9 cellular contexts compared by ENCODE assay signal in genomic region chr5:127705120-127705892, GRCh38. TPM values are rescaled to one million over a fixed set of nuclear protein-coding genes. Genes with fewer than 3 reads are reported as not detected.
A peak's percentile ranks its signal among the peaks of the same experiment; 100 is the strongest.
DNase-seq lines count a peak whose midpoint lies in the region; ATAC-seq and TF ChIP-seq lines count a peak whose summit lies in the region.
"Had no signal": no experiment of that assay in that cellular context is flagged by ENCODE, and none has a peak within 500 bp of the region (broad histone marks: within the 10 kb centered on the region; RNA-seq: fewer than 3 reads in every experiment).

No MANE protein-coding gene starts in this region.

- H4K8ac ChIP-seq in H9 (replicated peaks; ENCODE audit: insufficient read length, low read depth, low read length) = no peak overlapping the region

- POLR2A ChIA-PET in activated CD4-positive, alpha-beta memory T cell treated with anti-CD3 and anti-CD28 coated beads for 36 hours (lab: Charles Lee) = no interaction called here

- no peak overlapping the region for H3K4me3 Mint-ChIP-seq in H9
- H3K4me3 Mint-ChIP-seq in activated CD4-positive, alpha-beta memory T cell treated with anti-CD3 and anti-CD28 coated beads for 36 hours = no peak overlapping the region

- no peak overlapping the region for H2AK5ac ChIP-seq in H9 (ENCODE audit: insufficient read length, low read length)

- no peaks in the 10 kb centered on the region for H3K23me2 ChIP-seq in H9 (ENCODE audit: insufficient read length, low read depth, low read length, poor library complexity, severe bottlenecking)

- CTCF ChIA-PET in activated CD4-positive, alpha-beta memory T cell treated with anti-CD3 and anti-CD28 coated beads for 36 hours (lab: Charles Lee) = no interaction called here

- no peak overlapping the region for H2BK5ac ChIP-seq in H9 (ENCODE audit: insufficient read length, low read length)

- H3K23ac ChIP-seq in H9 (ENCODE audit: insufficient read length, low read depth, low read length) = no peak overlapping the region

- TF ChIP-seq CTCF in left lung (IDR thresholded peaks at IDR 0.05) (no peak), H9 (conservative IDR thresholded peaks at IDR 0.05) (no peak)

- WGBS in H9 (ENCODE audit: extremely low coverage, insufficient read length, low lambda C conversion rate) = no CpG with 5 or more reads among the region's 4 CpGs

- in situ Hi-C loops in Caki2 (cut with HindIII; ENCODE audit: low pct_unique_long_range_greater_than_20kb, low sequenced_read_pairs) = no loop called here

- H3K4ac ChIP-seq in H9 (ENCODE audit: low read depth, low read length) = no peak overlapping the region

- intact Hi-C loops in left lung (cut with DNase I) = no loop called here
- intact Hi-C loops in activated CD4-positive, alpha-beta memory T cell treated with anti-CD3 and anti-CD28 coated beads for 36 hours (cut with micrococcal nuclease) = no loop called here

- no peaks in the 10 kb centered on the region for H4K20me1 ChIP-seq in H9 (ENCODE audit: control insufficient read depth, insufficient read depth, insufficient read length)

- H3K27ac ChIP-seq in left lung (peak overlapping the region; percentile 8 to 53), H9 (ENCODE audit: insufficient read length, low read depth, low read length) (no peak overlapping the region)

- H3K9me3 Mint-ChIP-seq in H9 = no peaks in the 10 kb centered on the region
- no peaks in the 10 kb centered on the region for H3K9me3 Mint-ChIP-seq in activated CD4-positive, alpha-beta memory T cell treated with anti-CD3 and anti-CD28 coated beads for 36 hours

- H3K4me3 ChIP-seq in left lung = no peak overlapping the region

- no peak overlapping the region for H3K14ac ChIP-seq in H9 (ENCODE audit: insufficient read depth, low read length)

- H4K5ac ChIP-seq in H9 (ENCODE audit: insufficient read length, low read depth, low read length) = no peak overlapping the region

- no peak overlapping the region for H4K91ac ChIP-seq in H9 (ENCODE audit: insufficient read length, low read depth, low read length)

- no peak overlapping the region for H3K56ac ChIP-seq in H9 (ENCODE audit: insufficient read length, low read depth, low read length)

- peak; percentile 62 for DNase-seq in Caki2 (ENCODE audit: low read depth)
- DNase-seq in HPDE6-E6E7 (ENCODE audit: extremely low spot score) = peak; percentile 35
- peak; percentile 70 for DNase-seq in astrocyte of the hippocampus (ENCODE audit: low read depth, low spot score)
- DNase-seq in left lung = no peak
- no peak for DNase-seq in H9
- DNase-seq in HuH-7 (ENCODE audit: low spot score) = no peak
- DNase-seq in activated CD4-positive, alpha-beta memory T cell treated with anti-CD3 and anti-CD28 coated beads for 36 hours = no peak
- DNase-seq: NCI-H1105 had no signal

- no peak overlapping the region for H2BK15ac ChIP-seq in H9 (ENCODE audit: low read depth, low read length)

- no peaks in the 10 kb centered on the region for H3K36me3 Mint-ChIP-seq in H9 (ENCODE audit: insufficient read depth in 1 of 3, low read depth in 3 of 3)
- no peaks in the 10 kb centered on the region for H3K36me3 Mint-ChIP-seq in activated CD4-positive, alpha-beta memory T cell treated with anti-CD3 and anti-CD28 coated beads for 36 hours

- H3K18ac ChIP-seq in H9 (ENCODE audit: insufficient read length, low read depth, low read length) = no peak overlapping the region

- no peak overlapping the region for H2AFZ ChIP-seq in H9 (ENCODE audit: low read length)

- H3K27me3 ChIP-seq in left lung (no peaks in the 10 kb centered on the region), H9 (ENCODE audit: insufficient read depth, low read length) (no peaks in the 10 kb centered on the region)

- no peaks in the 10 kb centered on the region for H3K27me3 Mint-ChIP-seq in H9 (ENCODE audit: low read depth)
- peaks cover 2% of the 10 kb centered on the region for H3K27me3 Mint-ChIP-seq in activated CD4-positive, alpha-beta memory T cell treated with anti-CD3 and anti-CD28 coated beads for 36 hours

- H3K4me1 Mint-ChIP-seq in H9 = peaks cover 3 to 11% of the 10 kb centered on the region in 2 experiments; a peak in 2 of 4 replicates
- no peaks in the 10 kb centered on the region for H3K4me1 Mint-ChIP-seq in activated CD4-positive, alpha-beta memory T cell treated with anti-CD3 and anti-CD28 coated beads for 36 hours (ENCODE audit: low read depth)

- peaks cover 10 to 12% of the 10 kb centered on the region in 2 donors for H3K4me1 ChIP-seq in left lung
- 0 out of 2 replicates have a peak, but pooled peaks cover 5% of the 10 kb centered on the region for H3K4me1 ChIP-seq in H9 (ENCODE audit: insufficient read depth, low read length)

- H3K9me3 ChIP-seq in left lung (no peaks in the 10 kb centered on the region), H9 (ENCODE audit: control insufficient read depth, low read depth, low read length) (no peaks in the 10 kb centered on the region)

- H2BK12ac ChIP-seq in H9 (ENCODE audit: insufficient read length, low read depth, low read length) = no peak overlapping the region

- no peak overlapping the region for H3T11ph ChIP-seq in H9 (ENCODE audit: low read length)

- H2BK20ac ChIP-seq in H9 (ENCODE audit: low read depth, low read length, poor library complexity, severe bottlenecking) = no peak overlapping the region

- no peaks in the 10 kb centered on the region for H3K79me1 ChIP-seq in H9 (ENCODE audit: insufficient read depth, low read depth, low read length, poor library complexity, severe bottlenecking)

- peak; percentile 80 for ATAC-seq in left lung
- ATAC-seq in GM18498 (IDR thresholded peaks at IDR 0.05; ENCODE audit: unreplicated experiment) = no peak

- H2BK120ac ChIP-seq in H9 (ENCODE audit: low read depth, low read length, poor library complexity, severe bottlenecking) = no peak overlapping the region

- H3K36me3 ChIP-seq in left lung = no peaks in the 10 kb centered on the region

- no peak overlapping the region for H3K27ac Mint-ChIP-seq in H9
- H3K27ac Mint-ChIP-seq in activated CD4-positive, alpha-beta memory T cell treated with anti-CD3 and anti-CD28 coated beads for 36 hours = no peak overlapping the region

- H3K9ac ChIP-seq in H9 (ENCODE audit: extremely low read depth, insufficient read length, low read length) = no peak overlapping the region

- no peaks in the 10 kb centered on the region for H3K79me2 ChIP-seq in H9 (ENCODE audit: insufficient read depth, low read length)

- H3K4me2 ChIP-seq in H9 (ENCODE audit: insufficient read depth, insufficient read length, low read length) = no peak overlapping the region

RNA-seq across cellular contexts. Expression of gene CCDC192, which starts 2.1 kb away (rescaled TPM):
- total RNA-seq in Caki2 (2014; rRNA removed; shearing (Covaris generic); ENCODE audit: low replicate concordance) = not detected in 2 replicates
- not detected for total RNA-seq in left lung
- 0.22 TPM in 1 of 2 replicates, not detected in the other for total RNA-seq in H9 (2021)
- not detected for total RNA-seq in activated CD4-positive, alpha-beta memory T cell treated with anti-CD3 and anti-CD28 coated beads for 36 hours

RNA-seq across cellular contexts. Expression of gene CTXN3, which starts 56.4 kb away (rescaled TPM):
- not detected in 2 replicates for total RNA-seq in Caki2 (2014; rRNA removed; shearing (Covaris generic); ENCODE audit: low replicate concordance)
- not detected for total RNA-seq in left lung
- total RNA-seq in H9 (2021) = not detected in 2 replicates
- total RNA-seq in activated CD4-positive, alpha-beta memory T cell treated with anti-CD3 and anti-CD28 coated beads for 36 hours = not detected

Comparison
In these comparisons a context has a peak if more than half of its experiments do, and no peak if none do; other contexts are left out.
1. DNase-seq: peak in Caki2 (single experiment), HPDE6-E6E7 (single experiment) and astrocyte of the hippocampus (single experiment); none in left lung (0 of 2), H9 (single experiment), HuH-7 (single experiment) and activated CD4-positive, alpha-beta memory T cell treated with anti-CD3 and anti-CD28 coated beads for 36 hours (single experiment).